2 cellular contexts compared by ENCODE assay signal in the genomic region with DNA sequence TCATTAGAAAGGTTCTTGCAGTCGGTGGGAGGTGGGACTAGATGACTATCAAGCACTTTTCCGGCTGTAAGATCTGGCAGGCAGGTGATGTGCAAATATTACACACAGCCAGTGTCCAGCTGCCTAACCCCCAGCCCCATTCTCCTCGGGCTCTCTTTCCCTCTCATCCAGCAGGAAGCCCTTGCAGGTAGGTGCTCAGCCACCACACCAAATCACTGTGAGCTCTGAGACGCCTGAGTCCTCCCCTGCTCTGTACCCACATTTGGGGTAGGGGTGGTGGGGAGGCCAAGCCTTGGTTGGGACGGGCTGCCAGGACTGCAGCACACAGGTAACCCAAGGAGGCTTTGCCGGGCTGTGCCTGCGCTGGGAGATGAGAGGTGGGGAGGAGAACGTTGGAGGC.
TF ChIP-seq lines count a peak whose summit lies in the region.

No MANE protein-coding gene starts in this region.

TF ChIP-seq in HCT116, 20 proteins besides CTCF, POLR2A, EP300 and RAD21:
- TF ChIP-seq, protein P1, sequence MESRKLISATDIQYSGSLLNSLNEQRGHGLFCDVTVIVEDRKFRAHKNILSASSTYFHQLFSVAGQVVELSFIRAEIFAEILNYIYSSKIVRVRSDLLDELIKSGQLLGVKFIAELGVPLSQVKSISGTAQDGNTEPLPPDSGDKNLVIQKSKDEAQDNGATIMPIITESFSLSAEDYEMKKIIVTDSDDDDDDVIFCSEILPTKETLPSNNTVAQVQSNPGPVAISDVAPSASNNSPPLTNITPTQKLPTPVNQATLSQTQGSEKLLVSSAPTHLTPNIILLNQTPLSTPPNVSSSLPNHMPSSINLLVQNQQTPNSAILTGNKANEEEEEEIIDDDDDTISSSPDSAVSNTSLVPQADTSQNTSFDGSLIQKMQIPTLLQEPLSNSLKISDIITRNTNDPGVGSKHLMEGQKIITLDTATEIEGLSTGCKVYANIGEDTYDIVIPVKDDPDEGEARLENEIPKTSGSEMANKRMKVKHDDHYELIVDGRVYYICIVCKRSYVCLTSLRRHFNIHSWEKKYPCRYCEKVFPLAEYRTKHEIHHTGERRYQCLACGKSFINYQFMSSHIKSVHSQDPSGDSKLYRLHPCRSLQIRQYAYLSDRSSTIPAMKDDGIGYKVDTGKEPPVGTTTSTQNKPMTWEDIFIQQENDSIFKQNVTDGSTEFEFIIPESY (IDR thresholded peaks at IDR 0.05; ENCODE audit: extremely low read depth, insufficient replicate concordance, low read length): no peak
- no peak for TF ChIP-seq SRF (IDR thresholded peaks at IDR 0.05; ENCODE audit: low read depth)
- no peak for TF ChIP-seq CEBPB (IDR thresholded peaks at IDR 0.05; ENCODE audit: low read depth)
- TF ChIP-seq ZFX (IDR thresholded peaks at IDR 0.05): no peak
- no peak for TF ChIP-seq EGR1 (IDR thresholded peaks at IDR 0.05; ENCODE audit: low read depth)
- TF ChIP-seq YY1 (IDR thresholded peaks at IDR 0.05; ENCODE audit: extremely low read depth, insufficient replicate concordance, low read depth, low read length): no peak
- TF ChIP-seq ZNF274 (IDR thresholded peaks at IDR 0.05; ENCODE audit: low read depth, low read length): no peak
- TF ChIP-seq SP1 (IDR thresholded peaks at IDR 0.05; ENCODE audit: low read depth): no peak
- TF ChIP-seq, protein P2, sequence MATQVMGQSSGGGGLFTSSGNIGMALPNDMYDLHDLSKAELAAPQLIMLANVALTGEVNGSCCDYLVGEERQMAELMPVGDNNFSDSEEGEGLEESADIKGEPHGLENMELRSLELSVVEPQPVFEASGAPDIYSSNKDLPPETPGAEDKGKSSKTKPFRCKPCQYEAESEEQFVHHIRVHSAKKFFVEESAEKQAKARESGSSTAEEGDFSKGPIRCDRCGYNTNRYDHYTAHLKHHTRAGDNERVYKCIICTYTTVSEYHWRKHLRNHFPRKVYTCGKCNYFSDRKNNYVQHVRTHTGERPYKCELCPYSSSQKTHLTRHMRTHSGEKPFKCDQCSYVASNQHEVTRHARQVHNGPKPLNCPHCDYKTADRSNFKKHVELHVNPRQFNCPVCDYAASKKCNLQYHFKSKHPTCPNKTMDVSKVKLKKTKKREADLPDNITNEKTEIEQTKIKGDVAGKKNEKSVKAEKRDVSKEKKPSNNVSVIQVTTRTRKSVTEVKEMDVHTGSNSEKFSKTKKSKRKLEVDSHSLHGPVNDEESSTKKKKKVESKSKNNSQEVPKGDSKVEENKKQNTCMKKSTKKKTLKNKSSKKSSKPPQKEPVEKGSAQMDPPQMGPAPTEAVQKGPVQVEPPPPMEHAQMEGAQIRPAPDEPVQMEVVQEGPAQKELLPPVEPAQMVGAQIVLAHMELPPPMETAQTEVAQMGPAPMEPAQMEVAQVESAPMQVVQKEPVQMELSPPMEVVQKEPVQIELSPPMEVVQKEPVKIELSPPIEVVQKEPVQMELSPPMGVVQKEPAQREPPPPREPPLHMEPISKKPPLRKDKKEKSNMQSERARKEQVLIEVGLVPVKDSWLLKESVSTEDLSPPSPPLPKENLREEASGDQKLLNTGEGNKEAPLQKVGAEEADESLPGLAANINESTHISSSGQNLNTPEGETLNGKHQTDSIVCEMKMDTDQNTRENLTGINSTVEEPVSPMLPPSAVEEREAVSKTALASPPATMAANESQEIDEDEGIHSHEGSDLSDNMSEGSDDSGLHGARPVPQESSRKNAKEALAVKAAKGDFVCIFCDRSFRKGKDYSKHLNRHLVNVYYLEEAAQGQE (IDR thresholded peaks at IDR 0.05; ENCODE audit: low read depth): no peak
- TF ChIP-seq CBX3 (IDR thresholded peaks at IDR 0.05; ENCODE audit: low read depth): no peak
- TF ChIP-seq TCF7L2 (IDR thresholded peaks at IDR 0.05; ENCODE audit: borderline replicate concordance, extremely low read depth, insufficient read depth, insufficient read length): no peak
- TF ChIP-seq, protein P3, sequence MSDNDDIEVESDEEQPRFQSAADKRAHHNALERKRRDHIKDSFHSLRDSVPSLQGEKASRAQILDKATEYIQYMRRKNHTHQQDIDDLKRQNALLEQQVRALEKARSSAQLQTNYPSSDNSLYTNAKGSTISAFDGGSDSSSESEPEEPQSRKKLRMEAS (IDR thresholded peaks at IDR 0.05): no peak
- TF ChIP-seq, protein P4, sequence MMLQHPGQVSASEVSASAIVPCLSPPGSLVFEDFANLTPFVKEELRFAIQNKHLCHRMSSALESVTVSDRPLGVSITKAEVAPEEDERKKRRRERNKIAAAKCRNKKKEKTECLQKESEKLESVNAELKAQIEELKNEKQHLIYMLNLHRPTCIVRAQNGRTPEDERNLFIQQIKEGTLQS (IDR thresholded peaks at IDR 0.05): no peak
- TF ChIP-seq EZH2phosphoT487 (IDR thresholded peaks at IDR 0.05; ENCODE audit: borderline replicate concordance): no peak
- TF ChIP-seq ELF1 (IDR thresholded peaks at IDR 0.05; ENCODE audit: borderline replicate concordance, low read depth): no peak
- TF ChIP-seq POLR2AphosphoS5 (IDR thresholded peaks at IDR 0.05; ENCODE audit: low read depth, low read length): no peak

TF ChIP-seq in neural cell, 6 proteins besides CTCF, POLR2A, EP300 and RAD21:
- TF ChIP-seq, protein P2 (IDR thresholded peaks at IDR 0.05; ENCODE audit: borderline replicate concordance): no peak
- no peak for TF ChIP-seq TAF1 (IDR thresholded peaks at IDR 0.05; ENCODE audit: low read depth)
- no peak for TF ChIP-seq POLR2AphosphoS5 (IDR thresholded peaks at IDR 0.05)
- TF ChIP-seq MXI1 (conservative IDR thresholded peaks at IDR 0.05; ENCODE audit: poor library complexity, severe bottlenecking): no peak
- no peak for TF ChIP-seq EZH2 (IDR thresholded peaks at IDR 0.05; ENCODE audit: borderline replicate concordance, insufficient read depth, low read length, poor library complexity, severe bottlenecking)
- no peak for TF ChIP-seq SMC3 (conservative IDR thresholded peaks at IDR 0.05; ENCODE audit: poor library complexity)
